In the genomic region with DNA sequence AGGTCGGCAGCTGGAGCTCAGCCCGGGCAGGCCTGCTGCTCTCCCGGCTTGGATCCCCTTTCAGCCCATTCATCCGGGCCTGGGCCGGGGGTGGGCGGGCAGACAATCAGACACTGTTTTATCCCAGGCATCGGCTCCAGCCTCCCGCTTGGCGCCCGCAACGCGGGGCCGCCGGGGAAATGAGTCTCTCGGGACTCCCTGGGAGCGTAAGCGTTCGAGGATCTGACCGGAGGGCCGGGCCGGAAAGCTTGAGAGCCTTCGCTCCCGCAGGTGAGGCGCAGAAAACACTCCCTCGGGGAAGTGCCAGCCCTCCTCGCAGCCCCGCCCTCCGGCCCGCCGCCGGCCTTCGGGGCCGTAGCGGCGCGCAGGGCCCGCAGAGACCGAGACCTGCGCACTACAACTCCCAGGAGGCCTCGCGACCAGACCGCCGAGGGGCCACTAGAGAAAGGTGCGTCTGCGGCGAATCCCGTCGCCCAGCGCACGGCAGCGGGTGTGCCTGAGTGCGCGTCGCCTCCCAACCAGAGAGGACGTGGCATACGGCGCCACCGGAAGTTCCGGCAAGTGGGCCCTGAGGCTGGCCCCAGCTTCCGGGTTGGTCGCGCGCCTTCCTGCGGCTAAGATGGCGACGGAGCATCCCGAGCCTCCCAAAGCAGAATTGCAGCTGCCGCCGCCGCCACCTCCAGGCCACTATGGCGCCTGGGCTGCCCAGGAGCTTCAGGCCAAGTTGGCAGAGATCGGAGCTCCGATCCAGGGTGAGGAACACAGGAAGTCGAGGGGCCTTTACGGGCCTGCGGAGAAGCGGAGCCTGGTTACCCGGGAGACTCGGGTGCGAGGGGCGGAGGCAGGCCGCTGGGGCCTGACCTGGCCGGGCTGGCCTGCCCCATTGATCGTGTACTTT, we compare ENCODE assay signal across 8 cellular contexts. TPM values are rescaled to one million over a fixed set of nuclear protein-coding genes. Genes with fewer than 3 reads are reported as not detected.
DNase-seq lines count a peak whose midpoint lies in the region; ATAC-seq and TF ChIP-seq lines count a peak whose summit lies in the region.

A gene with protein sequence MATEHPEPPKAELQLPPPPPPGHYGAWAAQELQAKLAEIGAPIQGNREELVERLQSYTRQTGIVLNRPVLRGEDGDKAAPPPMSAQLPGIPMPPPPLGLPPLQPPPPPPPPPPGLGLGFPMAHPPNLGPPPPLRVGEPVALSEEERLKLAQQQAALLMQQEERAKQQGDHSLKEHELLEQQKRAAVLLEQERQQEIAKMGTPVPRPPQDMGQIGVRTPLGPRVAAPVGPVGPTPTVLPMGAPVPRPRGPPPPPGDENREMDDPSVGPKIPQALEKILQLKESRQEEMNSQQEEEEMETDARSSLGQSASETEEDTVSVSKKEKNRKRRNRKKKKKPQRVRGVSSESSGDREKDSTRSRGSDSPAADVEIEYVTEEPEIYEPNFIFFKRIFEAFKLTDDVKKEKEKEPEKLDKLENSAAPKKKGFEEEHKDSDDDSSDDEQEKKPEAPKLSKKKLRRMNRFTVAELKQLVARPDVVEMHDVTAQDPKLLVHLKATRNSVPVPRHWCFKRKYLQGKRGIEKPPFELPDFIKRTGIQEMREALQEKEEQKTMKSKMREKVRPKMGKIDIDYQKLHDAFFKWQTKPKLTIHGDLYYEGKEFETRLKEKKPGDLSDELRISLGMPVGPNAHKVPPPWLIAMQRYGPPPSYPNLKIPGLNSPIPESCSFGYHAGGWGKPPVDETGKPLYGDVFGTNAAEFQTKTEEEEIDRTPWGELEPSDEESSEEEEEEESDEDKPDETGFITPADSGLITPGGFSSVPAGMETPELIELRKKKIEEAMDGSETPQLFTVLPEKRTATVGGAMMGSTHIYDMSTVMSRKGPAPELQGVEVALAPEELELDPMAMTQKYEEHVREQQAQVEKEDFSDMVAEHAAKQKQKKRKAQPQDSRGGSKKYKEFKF (plus strand): TSS at position 599 of the 898 bp plus-strand sequence. CDS start 21 bp downstream, at position 620.

- WGBS in gastroesophageal sphincter (ENCODE audit: low coverage in 1 of 2), 2 donors = 0% methylated on average over 1 to 2 of the region's 84 CpGs
- 0% methylated on average over 6 of the region's 84 CpGs for WGBS in suprapubic skin

- H3K4me1 ChIP-seq in gastroesophageal sphincter = peaks cover 0 to 63% (median 26%) of the 10 kb centered on the region in 3 donors
- H3K4me1 ChIP-seq in suprapubic skin = peaks cover 24% of the 10 kb centered on the region

- H3K36me3 ChIP-seq in gastroesophageal sphincter (peaks cover 0 to 33% of the 10 kb centered on the region in 2 donors), suprapubic skin (peaks cover 33% of the 10 kb centered on the region)

- H3K27me3 ChIP-seq in gastroesophageal sphincter = peaks cover 22% of the 10 kb centered on the region
- peaks cover 20% of the 10 kb centered on the region for H3K27me3 ChIP-seq in suprapubic skin

- ATAC-seq in gastroesophageal sphincter = peak; percentile 99

- no peak for TF ChIP-seq CTCF in HFF-Myc (IDR thresholded peaks at IDR 0.05; ENCODE audit: low read depth, low read length, missing control alignments)
- peak in 1 of 4 experiments; percentile 32 for TF ChIP-seq CTCF in gastroesophageal sphincter (IDR thresholded peaks at IDR 0.05)
- TF ChIP-seq CTCF in suprapubic skin (IDR thresholded peaks at IDR 0.05) = no peak

- H3K4me3 ChIP-seq in HFF-Myc (replicated peaks; ENCODE audit: low read depth, low read length) = peak within 1 kb of the TSS; percentile 97
- peak within 1 kb of the TSS; percentile 89 to 99 for H3K4me3 ChIP-seq in gastroesophageal sphincter
- peak within 1 kb of the TSS; percentile 85 for H3K4me3 ChIP-seq in suprapubic skin

- intact Hi-C loops in activated naive CD4-positive, alpha-beta T cell treated with anti-CD3 and anti-CD28 coated beads for 36 hours (cut with micrococcal nuclease) = loop anchor here (1.0 to 5.0 kb wide), 7 partner anchors 17 to 206 kb away; partner anchors contain the start of genes BANF1, C11orf68, CCDC85B and DRAP1

- H3K27ac ChIP-seq in gastroesophageal sphincter (peak within 1 kb of the TSS; percentile 84 to 95 (median 90)), suprapubic skin (peak within 1 kb of the TSS; percentile 88)

- no peaks in the 10 kb centered on the region for H3K9me3 Mint-ChIP-seq in activated naive CD4-positive, alpha-beta T cell treated with anti-CD3 and anti-CD28 coated beads for 36 hours

- peaks cover 29% of the 10 kb centered on the region for H3K36me3 Mint-ChIP-seq in activated naive CD4-positive, alpha-beta T cell treated with anti-CD3 and anti-CD28 coated beads for 36 hours (ENCODE audit: low read depth)

- DNase-seq in GM04503 (ENCODE audit: low read depth) (peak; percentile 86), HFF-Myc (ENCODE audit: extremely low read depth, low read depth) (peak; percentile 89), NAMALWA (ENCODE audit: low spot score) (peak; percentile 98), SK-N-DZ (ENCODE audit: low spot score) (peak; percentile 98), nucleus accumbens (lab: John Stamatoyannopoulos, UW) (peak; percentile 81 to 99 (median 97)), suprapubic skin (ENCODE audit: low spot score in 2 of 2) (peak; percentile 98)
- peak; percentile 98 for DNase-seq in activated naive CD4-positive, alpha-beta T cell treated with anti-CD3 and anti-CD28 coated beads for 36 hours

- peak within 1 kb of the TSS; percentile 96 for H3K27ac Mint-ChIP-seq in activated naive CD4-positive, alpha-beta T cell treated with anti-CD3 and anti-CD28 coated beads for 36 hours

- TF ChIP-seq EP300 in gastroesophageal sphincter (IDR thresholded peaks at IDR 0.05) (no peak), suprapubic skin (IDR thresholded peaks at IDR 0.05) (no peak)

- peak within 1 kb of the TSS; percentile 99 for H3K4me3 Mint-ChIP-seq in activated naive CD4-positive, alpha-beta T cell treated with anti-CD3 and anti-CD28 coated beads for 36 hours

- TF ChIP-seq POLR2A in gastroesophageal sphincter (IDR thresholded peaks at IDR 0.05) = peak; percentile 59 to 60
- TF ChIP-seq POLR2A in suprapubic skin (IDR thresholded peaks at IDR 0.05) = peak; percentile 31 to 84

- peaks cover 41% of the 10 kb centered on the region for H3K4me1 Mint-ChIP-seq in activated naive CD4-positive, alpha-beta T cell treated with anti-CD3 and anti-CD28 coated beads for 36 hours (ENCODE audit: low read depth)

- peaks cover 7% of the 10 kb centered on the region for H3K27me3 Mint-ChIP-seq in activated naive CD4-positive, alpha-beta T cell treated with anti-CD3 and anti-CD28 coated beads for 36 hours (ENCODE audit: low read depth)

- H3K9me3 ChIP-seq in gastroesophageal sphincter (no peaks in the 10 kb centered on the region), suprapubic skin (no peaks in the 10 kb centered on the region)

- CTCF ChIA-PET in activated naive CD4-positive, alpha-beta T cell treated with anti-CD3 and anti-CD28 coated beads for 36 hours (lab: Charles Lee) = interaction anchor here (0.6 to 6.7 kb wide), 16 partner anchors 7 to 340 kb away, joined by 3 to 58 read pairs (median 3); partner anchors contain the start of genes KAT5 and PACS1

RNA-seq across cellular contexts. Expression of the gene that starts here (rescaled TPM):
- 164 and 178 TPM in 2 replicates for polyA plus RNA-seq in SK-N-DZ (2014; cell fraction: cytosol; rRNA removed)
- 157 and 172 TPM in 2 replicates for polyA plus RNA-seq in SK-N-DZ (2014; cell fraction: nucleus; rRNA removed)
- 100 to 1,000 TPM; 319 to 321 TPM for total RNA-seq in activated naive CD4-positive, alpha-beta T cell treated with anti-CD3 and anti-CD28 coated beads for 36 hours
- 100 to 1,000 TPM; 113 to 179 (median 160) TPM for total RNA-seq in gastroesophageal sphincter
- total RNA-seq in suprapubic skin = 100 to 1,000 TPM; 117 to 175 (median 149) TPM

Comparison
In these comparisons a context has a peak if more than half of its experiments do, and no peak if none do; other contexts are left out.
1. Peak in every context shown above with its lines: DNase-seq, ATAC-seq, H3K4me3 ChIP-seq and H3K27ac ChIP-seq.